ENCODE assay signal across 1 cellular context in the genomic region with DNA sequence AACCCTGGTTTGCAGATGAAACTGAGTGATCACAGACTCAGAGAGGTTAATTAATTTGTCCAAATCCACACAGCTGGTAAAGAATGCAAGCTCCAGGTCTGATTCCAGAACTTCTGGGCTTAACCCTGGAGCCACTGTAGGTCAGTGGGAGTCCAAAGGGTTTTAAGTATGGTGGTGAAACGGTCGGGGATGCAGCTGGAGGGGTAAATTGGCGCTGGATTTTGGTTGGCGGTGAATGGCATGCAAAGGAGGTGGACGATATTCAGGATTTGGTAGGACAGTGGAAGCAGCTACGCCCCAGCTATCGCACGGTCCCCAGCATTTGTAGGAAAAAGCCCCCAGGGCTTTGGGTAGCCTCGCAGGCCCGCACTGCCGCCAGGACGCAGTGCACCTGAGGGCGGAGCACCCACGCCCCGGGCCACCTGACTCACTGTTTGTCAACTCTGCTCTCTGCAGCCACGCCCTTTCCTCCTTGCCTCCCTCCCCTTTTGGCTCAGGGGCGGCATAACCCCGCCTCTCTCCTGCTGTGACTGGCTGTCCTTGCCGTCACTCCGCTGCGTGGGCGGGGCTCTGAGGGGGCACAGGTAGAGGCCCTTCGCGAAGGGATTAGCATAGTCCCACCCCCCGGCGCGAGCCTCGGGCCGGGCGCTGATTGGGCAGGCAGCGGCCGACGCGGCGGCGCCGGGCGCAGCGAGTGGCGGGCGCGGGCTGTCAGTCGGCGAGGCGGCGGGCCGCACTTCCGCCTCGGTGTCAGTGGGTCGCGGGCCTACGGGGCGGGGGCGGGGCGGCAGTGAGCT.
TF ChIP-seq lines count a peak whose summit lies in the region.

A gene (plus strand): TSS at position 750 of the 797 bp plus-strand sequence. CDS start 17,664 bp downstream, outside the sequence.

TF ChIP-seq in HepG2, 621 proteins besides CTCF, POLR2A, EP300 and RAD21 (continued from another document and continues in another):
- TF ChIP-seq SOX13 (IDR thresholded peaks at IDR 0.05), result no peak
- peak in 1 of 2 experiments; percentile 47; a peak in 2 of 4 replicates for TF ChIP-seq SOX13 (CRISPR knock-in tag; conservative IDR thresholded peaks at IDR 0.05 in 1 of 2, IDR thresholded peaks at IDR 0.05 in 1 of 2)
- TF ChIP-seq YEATS4 (CRISPR knock-in tag; IDR thresholded peaks at IDR 0.05; ENCODE audit: borderline replicate concordance), result peak; percentile 66; the same call in 1 of the 2 replicates
- peak; percentile 86 for TF ChIP-seq GABPA (IDR thresholded peaks at IDR 0.05; ENCODE audit: low read depth, low read length)
- TF ChIP-seq GABPA (CRISPR knock-in tag; IDR thresholded peaks at IDR 0.05; ENCODE audit: low read depth), result peak; percentile 86
- TF ChIP-seq SP140L (CRISPR knock-in tag; IDR thresholded peaks at IDR 0.05; ENCODE audit: borderline replicate concordance), result peak; percentile 28; the same call in 1 of the 2 replicates
- no peak for TF ChIP-seq MTF1 (CRISPR knock-in tag; IDR thresholded peaks at IDR 0.05)
- TF ChIP-seq SNAPC2 (CRISPR knock-in tag; IDR thresholded peaks at IDR 0.05), result 0 out of 2 replicates have a peak, but pooled peaks have one; percentile 49
- peak; percentile 56 for TF ChIP-seq ELF1 (CRISPR knock-in tag; IDR thresholded peaks at IDR 0.05)
- TF ChIP-seq TARDBP (CRISPR knock-in tag; IDR thresholded peaks at IDR 0.05), result no peak
- no peak for TF ChIP-seq ATF1 (CRISPR knock-in tag; IDR thresholded peaks at IDR 0.05)
- TF ChIP-seq ZSCAN29 (CRISPR knock-in tag; conservative IDR thresholded peaks at IDR 0.05), result no peak
- TF ChIP-seq, protein P1, sequence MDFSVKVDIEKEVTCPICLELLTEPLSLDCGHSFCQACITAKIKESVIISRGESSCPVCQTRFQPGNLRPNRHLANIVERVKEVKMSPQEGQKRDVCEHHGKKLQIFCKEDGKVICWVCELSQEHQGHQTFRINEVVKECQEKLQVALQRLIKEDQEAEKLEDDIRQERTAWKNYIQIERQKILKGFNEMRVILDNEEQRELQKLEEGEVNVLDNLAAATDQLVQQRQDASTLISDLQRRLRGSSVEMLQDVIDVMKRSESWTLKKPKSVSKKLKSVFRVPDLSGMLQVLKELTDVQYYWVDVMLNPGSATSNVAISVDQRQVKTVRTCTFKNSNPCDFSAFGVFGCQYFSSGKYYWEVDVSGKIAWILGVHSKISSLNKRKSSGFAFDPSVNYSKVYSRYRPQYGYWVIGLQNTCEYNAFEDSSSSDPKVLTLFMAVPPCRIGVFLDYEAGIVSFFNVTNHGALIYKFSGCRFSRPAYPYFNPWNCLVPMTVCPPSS (IDR thresholded peaks at IDR 0.05), result no peak
- peak; percentile 97; the same call in 1 of the 2 replicates for TF ChIP-seq GLI4 (CRISPR knock-in tag; IDR thresholded peaks at IDR 0.05; ENCODE audit: borderline replicate concordance)
- TF ChIP-seq ZBTB8A (CRISPR knock-in tag; IDR thresholded peaks at IDR 0.05; ENCODE audit: borderline replicate concordance, low read depth), result no peak
- TF ChIP-seq RXRA (CRISPR knock-in tag; IDR thresholded peaks at IDR 0.05), result peak; percentile 62
- TF ChIP-seq, protein P2, sequence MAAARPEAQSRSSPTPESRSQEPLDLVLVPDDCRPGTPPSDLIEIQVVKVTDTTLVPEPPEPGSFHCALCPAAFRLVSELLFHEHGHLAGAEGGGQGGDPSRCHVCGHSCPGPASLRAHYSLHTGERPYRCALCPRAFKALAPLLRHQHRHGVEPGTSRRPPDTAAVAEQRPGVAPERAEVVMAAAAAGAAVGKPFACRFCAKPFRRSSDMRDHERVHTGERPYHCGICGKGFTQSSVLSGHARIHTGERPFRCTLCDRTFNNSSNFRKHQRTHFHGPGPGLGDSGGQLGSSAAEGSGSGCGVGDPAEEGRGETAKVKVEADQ (CRISPR knock-in tag; IDR thresholded peaks at IDR 0.05; ENCODE audit: borderline replicate concordance), result peak; percentile 81; the same call in 1 of the 2 replicates
- no peak; the same call in 1 of the 2 replicates for TF ChIP-seq CAMTA2 (CRISPR knock-in tag; IDR thresholded peaks at IDR 0.05; ENCODE audit: borderline replicate concordance)
- TF ChIP-seq NR2F6 (IDR thresholded peaks at IDR 0.05), result peak; percentile 55; the same call in 1 of the 2 replicates
- TF ChIP-seq NR2F6 (CRISPR knock-in tag; IDR thresholded peaks at IDR 0.05), result peak; percentile 69; the same call in 1 of the 2 replicates
- TF ChIP-seq, protein P3, sequence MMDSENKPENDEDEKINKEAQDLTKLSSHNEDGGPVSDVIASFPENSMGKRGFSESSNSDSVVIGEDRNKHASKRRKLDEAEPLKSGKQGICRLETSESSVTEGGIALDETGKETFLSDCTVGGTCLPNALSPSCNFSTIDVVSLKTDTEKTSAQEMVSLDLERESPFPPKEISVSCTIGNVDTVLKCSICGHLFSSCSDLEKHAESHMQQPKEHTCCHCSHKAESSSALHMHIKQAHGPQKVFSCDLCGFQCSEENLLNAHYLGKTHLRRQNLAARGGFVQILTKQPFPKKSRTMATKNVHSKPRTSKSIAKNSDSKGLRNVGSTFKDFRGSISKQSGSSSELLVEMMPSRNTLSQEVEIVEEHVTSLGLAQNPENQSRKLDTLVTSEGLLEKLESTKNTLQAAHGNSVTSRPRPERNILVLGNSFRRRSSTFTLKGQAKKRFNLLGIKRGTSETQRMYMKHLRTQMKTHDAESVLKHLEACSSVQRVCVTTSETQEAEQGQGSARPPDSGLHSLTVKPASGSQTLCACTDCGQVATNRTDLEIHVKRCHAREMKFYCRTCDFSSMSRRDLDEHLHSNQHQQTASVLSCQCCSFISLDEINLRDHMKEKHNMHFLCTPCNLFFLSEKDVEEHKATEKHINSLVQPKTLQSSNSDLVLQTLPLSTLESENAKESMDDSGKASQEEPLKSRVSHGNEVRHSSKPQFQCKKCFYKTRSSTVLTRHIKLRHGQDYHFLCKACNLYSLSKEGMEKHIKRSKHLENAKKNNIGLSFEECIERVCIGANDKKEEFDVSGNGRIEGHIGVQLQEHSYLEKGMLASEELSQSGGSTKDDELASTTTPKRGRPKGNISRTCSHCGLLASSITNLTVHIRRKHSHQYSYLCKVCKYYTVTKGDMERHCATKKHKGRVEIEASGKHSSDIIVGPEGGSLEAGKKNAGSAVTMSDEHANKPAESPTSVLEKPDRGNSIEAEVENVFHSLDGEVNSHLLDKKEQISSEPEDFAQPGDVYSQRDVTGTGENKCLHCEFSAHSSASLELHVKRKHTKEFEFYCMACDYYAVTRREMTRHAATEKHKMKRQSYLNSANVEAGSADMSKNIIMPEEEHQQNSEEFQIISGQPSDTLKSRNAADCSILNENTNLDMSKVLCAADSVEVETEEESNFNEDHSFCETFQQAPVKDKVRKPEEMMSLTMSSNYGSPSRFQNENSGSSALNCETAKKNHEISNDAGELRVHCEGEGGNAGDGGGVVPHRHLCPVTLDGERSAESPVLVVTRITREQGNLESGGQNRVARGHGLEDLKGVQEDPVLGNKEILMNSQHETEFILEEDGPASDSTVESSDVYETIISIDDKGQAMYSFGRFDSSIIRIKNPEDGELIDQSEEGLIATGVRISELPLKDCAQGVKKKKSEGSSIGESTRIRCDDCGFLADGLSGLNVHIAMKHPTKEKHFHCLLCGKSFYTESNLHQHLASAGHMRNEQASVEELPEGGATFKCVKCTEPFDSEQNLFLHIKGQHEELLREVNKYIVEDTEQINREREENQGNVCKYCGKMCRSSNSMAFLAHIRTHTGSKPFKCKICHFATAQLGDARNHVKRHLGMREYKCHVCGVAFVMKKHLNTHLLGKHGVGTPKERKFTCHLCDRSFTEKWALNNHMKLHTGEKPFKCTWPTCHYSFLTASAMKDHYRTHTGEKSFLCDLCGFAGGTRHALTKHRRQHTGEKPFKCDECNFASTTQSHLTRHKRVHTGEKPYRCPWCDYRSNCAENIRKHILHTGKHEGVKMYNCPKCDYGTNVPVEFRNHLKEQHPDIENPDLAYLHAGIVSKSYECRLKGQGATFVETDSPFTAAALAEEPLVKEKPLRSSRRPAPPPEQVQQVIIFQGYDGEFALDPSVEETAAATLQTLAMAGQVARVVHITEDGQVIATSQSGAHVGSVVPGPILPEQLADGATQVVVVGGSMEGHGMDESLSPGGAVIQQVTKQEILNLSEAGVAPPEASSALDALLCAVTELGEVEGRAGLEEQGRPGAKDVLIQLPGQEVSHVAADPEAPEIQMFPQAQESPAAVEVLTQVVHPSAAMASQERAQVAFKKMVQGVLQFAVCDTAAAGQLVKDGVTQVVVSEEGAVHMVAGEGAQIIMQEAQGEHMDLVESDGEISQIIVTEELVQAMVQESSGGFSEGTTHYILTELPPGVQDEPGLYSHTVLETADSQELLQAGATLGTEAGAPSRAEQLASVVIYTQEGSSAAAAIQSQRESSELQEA (CRISPR knock-in tag; IDR thresholded peaks at IDR 0.05; ENCODE audit: not compliant biosample characterization), result peak; percentile 68
- TF ChIP-seq DR1 (CRISPR knock-in tag; IDR thresholded peaks at IDR 0.05), result 0 out of 2 replicates have a peak, but pooled peaks have one; percentile 62
- TF ChIP-seq POLR2AphosphoS5 (IDR thresholded peaks at IDR 0.05; ENCODE audit: low read depth, low read length), result no peak
- TF ChIP-seq, protein P4, sequence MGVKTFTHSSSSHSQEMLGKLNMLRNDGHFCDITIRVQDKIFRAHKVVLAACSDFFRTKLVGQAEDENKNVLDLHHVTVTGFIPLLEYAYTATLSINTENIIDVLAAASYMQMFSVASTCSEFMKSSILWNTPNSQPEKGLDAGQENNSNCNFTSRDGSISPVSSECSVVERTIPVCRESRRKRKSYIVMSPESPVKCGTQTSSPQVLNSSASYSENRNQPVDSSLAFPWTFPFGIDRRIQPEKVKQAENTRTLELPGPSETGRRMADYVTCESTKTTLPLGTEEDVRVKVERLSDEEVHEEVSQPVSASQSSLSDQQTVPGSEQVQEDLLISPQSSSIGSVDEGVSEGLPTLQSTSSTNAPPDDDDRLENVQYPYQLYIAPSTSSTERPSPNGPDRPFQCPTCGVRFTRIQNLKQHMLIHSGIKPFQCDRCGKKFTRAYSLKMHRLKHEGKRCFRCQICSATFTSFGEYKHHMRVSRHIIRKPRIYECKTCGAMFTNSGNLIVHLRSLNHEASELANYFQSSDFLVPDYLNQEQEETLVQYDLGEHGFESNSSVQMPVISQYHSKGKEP (CRISPR knock-in tag; IDR thresholded peaks at IDR 0.05), result no peak
- TF ChIP-seq TAF1 (CRISPR knock-in tag; IDR thresholded peaks at IDR 0.05), result peak; percentile 5; the same call in 1 of the 2 replicates
- TF ChIP-seq, protein P5, sequence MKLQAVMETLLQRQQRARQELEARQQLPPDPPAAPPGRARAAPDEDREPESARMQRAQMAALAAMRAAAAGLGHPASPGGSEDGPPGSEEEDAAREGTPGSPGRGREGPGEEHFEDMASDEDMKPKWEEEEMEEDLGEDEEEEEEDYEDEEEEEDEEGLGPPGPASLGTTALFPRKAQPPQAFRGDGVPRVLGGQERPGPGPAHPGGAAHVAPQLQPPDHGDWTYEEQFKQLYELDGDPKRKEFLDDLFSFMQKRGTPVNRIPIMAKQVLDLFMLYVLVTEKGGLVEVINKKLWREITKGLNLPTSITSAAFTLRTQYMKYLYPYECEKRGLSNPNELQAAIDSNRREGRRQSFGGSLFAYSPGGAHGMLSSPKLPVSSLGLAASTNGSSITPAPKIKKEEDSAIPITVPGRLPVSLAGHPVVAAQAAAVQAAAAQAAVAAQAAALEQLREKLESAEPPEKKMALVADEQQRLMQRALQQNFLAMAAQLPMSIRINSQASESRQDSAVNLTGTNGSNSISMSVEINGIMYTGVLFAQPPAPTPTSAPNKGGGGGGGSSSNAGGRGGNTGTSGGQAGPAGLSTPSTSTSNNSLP (IDR thresholded peaks at IDR 0.05; ENCODE audit: low read depth, low read length), result no peak
- TF ChIP-seq, protein P6, sequence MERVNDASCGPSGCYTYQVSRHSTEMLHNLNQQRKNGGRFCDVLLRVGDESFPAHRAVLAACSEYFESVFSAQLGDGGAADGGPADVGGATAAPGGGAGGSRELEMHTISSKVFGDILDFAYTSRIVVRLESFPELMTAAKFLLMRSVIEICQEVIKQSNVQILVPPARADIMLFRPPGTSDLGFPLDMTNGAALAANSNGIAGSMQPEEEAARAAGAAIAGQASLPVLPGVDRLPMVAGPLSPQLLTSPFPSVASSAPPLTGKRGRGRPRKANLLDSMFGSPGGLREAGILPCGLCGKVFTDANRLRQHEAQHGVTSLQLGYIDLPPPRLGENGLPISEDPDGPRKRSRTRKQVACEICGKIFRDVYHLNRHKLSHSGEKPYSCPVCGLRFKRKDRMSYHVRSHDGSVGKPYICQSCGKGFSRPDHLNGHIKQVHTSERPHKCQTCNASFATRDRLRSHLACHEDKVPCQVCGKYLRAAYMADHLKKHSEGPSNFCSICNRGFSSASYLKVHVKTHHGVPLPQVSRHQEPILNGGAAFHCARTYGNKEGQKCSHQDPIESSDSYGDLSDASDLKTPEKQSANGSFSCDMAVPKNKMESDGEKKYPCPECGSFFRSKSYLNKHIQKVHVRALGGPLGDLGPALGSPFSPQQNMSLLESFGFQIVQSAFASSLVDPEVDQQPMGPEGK (CRISPR knock-in tag; IDR thresholded peaks at IDR 0.05), result peak; percentile 42; the same call in 1 of the 2 replicates
- TF ChIP-seq, protein P7, sequence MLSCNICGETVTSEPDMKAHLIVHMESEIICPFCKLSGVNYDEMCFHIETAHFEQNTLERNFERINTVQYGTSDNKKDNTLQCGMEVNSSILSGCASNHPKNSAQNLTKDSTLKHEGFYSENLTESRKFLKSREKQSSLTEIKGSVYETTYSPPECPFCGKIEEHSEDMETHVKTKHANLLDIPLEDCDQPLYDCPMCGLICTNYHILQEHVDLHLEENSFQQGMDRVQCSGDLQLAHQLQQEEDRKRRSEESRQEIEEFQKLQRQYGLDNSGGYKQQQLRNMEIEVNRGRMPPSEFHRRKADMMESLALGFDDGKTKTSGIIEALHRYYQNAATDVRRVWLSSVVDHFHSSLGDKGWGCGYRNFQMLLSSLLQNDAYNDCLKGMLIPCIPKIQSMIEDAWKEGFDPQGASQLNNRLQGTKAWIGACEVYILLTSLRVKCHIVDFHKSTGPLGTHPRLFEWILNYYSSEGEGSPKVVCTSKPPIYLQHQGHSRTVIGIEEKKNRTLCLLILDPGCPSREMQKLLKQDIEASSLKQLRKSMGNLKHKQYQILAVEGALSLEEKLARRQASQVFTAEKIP (CRISPR knock-in tag; IDR thresholded peaks at IDR 0.05; ENCODE audit: borderline replicate concordance), result no peak
- no peak for TF ChIP-seq FOXM1 (CRISPR knock-in tag; IDR thresholded peaks at IDR 0.05)
- no peak for TF ChIP-seq ZNF720 (CRISPR knock-in tag; IDR thresholded peaks at IDR 0.05)
- peak; percentile 92 for TF ChIP-seq MYNN (CRISPR knock-in tag; IDR thresholded peaks at IDR 0.05; ENCODE audit: low read depth)
- TF ChIP-seq EHMT2 (IDR thresholded peaks at IDR 0.05; ENCODE audit: borderline replicate concordance, low read depth, low read length), result no peak
- TF ChIP-seq, protein P8, sequence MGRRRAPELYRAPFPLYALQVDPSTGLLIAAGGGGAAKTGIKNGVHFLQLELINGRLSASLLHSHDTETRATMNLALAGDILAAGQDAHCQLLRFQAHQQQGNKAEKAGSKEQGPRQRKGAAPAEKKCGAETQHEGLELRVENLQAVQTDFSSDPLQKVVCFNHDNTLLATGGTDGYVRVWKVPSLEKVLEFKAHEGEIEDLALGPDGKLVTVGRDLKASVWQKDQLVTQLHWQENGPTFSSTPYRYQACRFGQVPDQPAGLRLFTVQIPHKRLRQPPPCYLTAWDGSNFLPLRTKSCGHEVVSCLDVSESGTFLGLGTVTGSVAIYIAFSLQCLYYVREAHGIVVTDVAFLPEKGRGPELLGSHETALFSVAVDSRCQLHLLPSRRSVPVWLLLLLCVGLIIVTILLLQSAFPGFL (CRISPR knock-in tag; IDR thresholded peaks at IDR 0.05), result 0 out of 2 replicates have a peak, but pooled peaks have one; percentile 38
- peak; percentile 32; the same call in 1 of the 2 replicates for TF ChIP-seq SALL1 (CRISPR knock-in tag; IDR thresholded peaks at IDR 0.05)
- TF ChIP-seq ARNT2 (CRISPR knock-in tag; IDR thresholded peaks at IDR 0.05; ENCODE audit: low read depth), result peak; percentile 81
- TF ChIP-seq CCDC6 (CRISPR knock-in tag; IDR thresholded peaks at IDR 0.05), result no peak; the same call in 1 of the 2 replicates
- TF ChIP-seq SKI (IDR thresholded peaks at IDR 0.05; ENCODE audit: partially characterized antibody), result peak; percentile 48
- no peak; the same call in 1 of the 2 replicates for TF ChIP-seq ZNF232 (CRISPR knock-in tag; IDR thresholded peaks at IDR 0.05; ENCODE audit: borderline replicate concordance)
- no peak for TF ChIP-seq NFATC3 (CRISPR knock-in tag; IDR thresholded peaks at IDR 0.05)
